ENCODE assay signal across 21 cellular contexts in the genomic region with DNA sequence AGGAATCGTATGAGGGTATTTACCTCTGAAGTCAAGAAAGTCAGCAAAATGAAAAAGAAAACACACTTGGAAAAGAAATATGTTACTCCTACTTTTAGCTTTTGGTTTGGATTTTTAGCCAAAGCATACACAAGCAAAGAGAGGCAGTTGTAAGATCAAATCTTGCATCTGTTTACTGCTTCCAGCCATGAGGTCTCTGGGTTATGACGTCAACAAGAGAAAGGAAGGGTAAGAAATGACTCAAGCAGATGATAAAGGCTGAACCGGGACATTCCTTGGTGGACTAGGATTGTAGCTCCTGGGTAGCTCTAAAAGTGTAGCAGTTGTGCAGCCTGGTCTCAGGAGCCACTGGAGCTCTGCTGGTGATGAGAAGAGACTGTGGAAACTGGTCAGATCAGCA. TPM values are rescaled to one million over a fixed set of nuclear protein-coding genes. Genes with fewer than 3 reads are reported as not detected.
"Had no signal": no experiment of that assay in that cellular context is flagged by ENCODE, and none has a peak within 500 bp of the region (broad histone marks: within the 10 kb centered on the region; RNA-seq: fewer than 3 reads in every experiment).

No MANE protein-coding gene starts in this region.

- H3K27me3 Mint-ChIP-seq: T-cell had no signal

- H3K9me2 ChIP-seq: SK-N-SH had no signal

- ATAC-seq: Panc1, PC-3, T-cell had no signal

- DNase-seq: IMR-90; Kasumi-1; KG1; MM.1S; NCI-H1436; NCI-H187; NCI-H2029; NCI-H2081 treated with DMSO at 0.1 percent for 48 hours; NCI-H2171; NCI-H226; NCI-H446; NCI-H524 treated with DMSO at 0.1 percent for 48 hours; NCI-H69; NCI-H774; NK-92 treated with Interleukin-12 subunit alpha and Interleukin-12 subunit beta, amount 100 ng/mL, for 24 hours; PC-3; SHP77; SK-N-SH; T-cell had no signal

- H3K9me3 ChIP-seq: SK-N-SH had no signal

- H3K9ac ChIP-seq: SK-N-SH had no signal

- H3K36me3 Mint-ChIP-seq: T-cell had no signal

- H3K4me1 Mint-ChIP-seq: T-cell had no signal

- H3K4me3 Mint-ChIP-seq: T-cell had no signal

- H3K27ac Mint-ChIP-seq: T-cell had no signal

- H3K4me2 ChIP-seq: SK-N-SH had no signal

- H3K27ac ChIP-seq: RWPE1 had no signal

RNA-seq across cellular contexts. Expression of gene CTNNA2, which starts 16.8 kb away (rescaled TPM):
- total RNA-seq: IMR-90, PC-3, T-cell had no signal
- polyA plus RNA-seq: IMR-90 had no signal
